In the genomic region with DNA sequence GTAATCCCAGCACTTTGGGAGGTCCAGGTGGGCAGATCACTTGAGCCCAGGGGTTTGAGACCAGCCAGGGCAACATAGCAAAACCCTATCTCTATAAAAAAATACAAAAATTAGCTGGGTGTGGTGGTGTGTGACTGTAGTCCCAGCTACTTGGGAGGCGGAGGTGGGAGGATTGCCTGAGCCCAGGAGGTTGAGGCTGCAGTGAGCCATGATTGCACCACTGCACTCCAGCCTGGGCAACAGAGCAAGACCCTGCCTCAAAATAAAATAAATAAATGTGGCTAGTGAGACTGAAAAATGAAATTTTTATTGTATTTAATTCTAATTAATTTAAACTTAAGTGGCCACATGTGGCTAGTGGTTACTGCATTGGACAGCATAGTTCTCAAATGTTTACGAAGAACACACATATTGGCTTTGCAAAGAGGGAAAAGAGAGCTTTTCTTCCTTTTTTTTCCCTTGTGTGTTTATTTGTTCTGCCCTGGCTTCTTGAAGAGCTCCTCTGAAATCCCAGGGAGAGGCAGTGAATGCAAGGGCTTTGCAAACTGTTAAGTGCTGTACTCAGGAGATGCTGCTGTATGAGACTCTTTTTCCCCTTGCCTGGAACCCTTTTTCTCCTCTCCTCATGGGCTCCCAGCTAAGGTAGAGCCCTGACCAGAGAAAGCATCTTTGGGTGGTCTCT, we compare ENCODE assay signal across 22 cellular contexts. TPM values are rescaled to one million over a fixed set of nuclear protein-coding genes. Genes with fewer than 3 reads are reported as not detected.
DNase-seq lines count a peak whose midpoint lies in the region; ATAC-seq, FAIRE-seq and TF ChIP-seq lines count a peak whose summit lies in the region.
"Had no signal": no experiment of that assay in that cellular context is flagged by ENCODE, and none has a peak within 500 bp of the region (broad histone marks: within the 10 kb centered on the region; RNA-seq: fewer than 3 reads in every experiment).

No MANE protein-coding gene starts in this region.

- H3K27me3 ChIP-seq in CD4-positive, alpha-beta T cell (ENCODE audit: control insufficient read depth, insufficient read depth, low read length) = no peaks in the 10 kb centered on the region
- H3K27me3 ChIP-seq in naive thymus-derived CD4-positive, alpha-beta T cell (ENCODE audit: control insufficient read depth in 2 of 2, insufficient read depth in 2 of 2, low read length in 2 of 2) = no peaks in the 10 kb centered on the region
- H3K27me3 ChIP-seq: MG63 had no signal

- CTCF ChIA-PET in A549 (lab: Yijun Ruan, JAX) = interaction anchor here (1.1 to 15.0 kb wide), 6 partner anchors 8 to 136 kb away, joined by 5 to 699 read pairs (median 16); a partner anchor contains a TSS
- CTCF ChIA-PET in CD4-positive, alpha-beta T cell (lab: Charles Lee) = interaction anchor here (1.1 to 3.9 kb wide), 3 partner anchors 77 to 93 kb away, joined by 3 to 81 read pairs (median 4); a partner anchor contains a TSS
- CTCF ChIA-PET in WTC11 (lab: Charles Lee) = interaction anchor here (0.7 to 6.9 kb wide), 5 partner anchors 12 to 87 kb away, joined by 3 to 341 read pairs (median 10); a partner anchor contains a TSS
- CTCF ChIA-PET in naive thymus-derived CD4-positive, alpha-beta T cell (lab: Charles Lee) = interaction anchor here (0.6 to 19.2 kb wide), 7 partner anchors 13 to 1009 kb away, joined by 3 to 643 read pairs (median 17); a partner anchor contains a TSS
- CTCF ChIA-PET in activated CD4-positive, alpha-beta T cell treated with anti-CD3 and anti-CD28 coated beads, Interleukin-2, amount 10 ng/mL, durations not matched to agents 7 days and 5 days (lab: Charles Lee) = interaction anchor here (1.2 to 3.2 kb wide), 6 partner anchors 12 to 87 kb away, joined by 3 to 30 read pairs (median 4); no protein-coding TSS in a partner anchor

- ATAC-seq in A549 = no peak
- ATAC-seq in CD4-positive, alpha-beta T cell (ENCODE audit: poor library complexity) = no peak
- ATAC-seq in WTC11 = no peak
- ATAC-seq in naive thymus-derived CD4-positive, alpha-beta T cell = no peak
- ATAC-seq in HG02973 (IDR thresholded peaks at IDR 0.05; ENCODE audit: unreplicated experiment) = no peak
- ATAC-seq: GM23338 had no signal

- intact Hi-C loops in CD4-positive, alpha-beta T cell (cut with DNase I, micrococcal nuclease) = loop anchor here in 1 of 2 experiments (1.0 to 5.0 kb wide), 2 partner anchors 12 to 40 kb away; no protein-coding TSS in a partner anchor
- intact Hi-C loops in naive thymus-derived CD4-positive, alpha-beta T cell (cut with micrococcal nuclease) = no loop called here

- WGBS in A549 (ENCODE audit: missing lambda C conversion rate) = 90% methylated on average over 2 of the region's 2 CpGs

- TF ChIP-seq CTCF in A549 (IDR thresholded peaks at IDR 0.05) (no peak), WTC11 (IDR thresholded peaks at IDR 0.05) (no peak)
- TF ChIP-seq CTCF in CD4-positive, alpha-beta T cell (IDR thresholded peaks at IDR 0.05) = no peak

- no peak overlapping the region for H3K4me2 ChIP-seq in A549
- H3K4me2 ChIP-seq: GM23338 had no signal

- H3K4me3 ChIP-seq in A549 = no peak overlapping the region
- no peak overlapping the region for H3K4me3 ChIP-seq in naive thymus-derived CD4-positive, alpha-beta T cell (ENCODE audit: low read length)
- H3K4me3 ChIP-seq: GM23338, MG63 had no signal

- no peaks in the 10 kb centered on the region for H3K27me3 Mint-ChIP-seq in CD4-positive, alpha-beta T cell
- H3K27me3 Mint-ChIP-seq in WTC11 (ENCODE audit: low read depth) = no peaks in the 10 kb centered on the region; the same call in 1 of the 2 replicates
- H3K27me3 Mint-ChIP-seq in naive thymus-derived CD4-positive, alpha-beta T cell = no peaks in the 10 kb centered on the region
- no peaks in the 10 kb centered on the region for H3K27me3 Mint-ChIP-seq in activated CD4-positive, alpha-beta T cell treated with anti-CD3 and anti-CD28 coated beads, Interleukin-2, amount 10 ng/mL, durations not matched to agents 7 days and 5 days
- H3K27me3 Mint-ChIP-seq: CD4-positive, alpha-beta memory T cell had no signal

- peaks cover 36% of the 10 kb centered on the region for H3K4me1 ChIP-seq in A549
- peaks cover 0 to 19% of the 10 kb centered on the region in 2 donors for H3K4me1 ChIP-seq in naive thymus-derived CD4-positive, alpha-beta T cell (ENCODE audit: control insufficient read depth in 2 of 2, insufficient read depth in 2 of 2, low read length in 2 of 2)

- TF ChIP-seq POLR2A in A549 (IDR thresholded peaks at IDR 0.05; ENCODE audit: low read length) = no peak

- no peaks in the 10 kb centered on the region for H3K9me3 ChIP-seq in A549
- no peaks in the 10 kb centered on the region for H3K9me3 ChIP-seq in CD4-positive, alpha-beta T cell (ENCODE audit: control insufficient read depth, low read length)
- H3K9me3 ChIP-seq in naive thymus-derived CD4-positive, alpha-beta T cell (ENCODE audit: control insufficient read depth in 2 of 3, low read length in 3 of 3) = no peaks in the 10 kb centered on the region
- H3K9me3 ChIP-seq: MG63 had no signal

- H3K4me1 Mint-ChIP-seq in CD4-positive, alpha-beta T cell (ENCODE audit: low read depth) = peaks cover 51% of the 10 kb centered on the region
- H3K4me1 Mint-ChIP-seq in WTC11 = peaks cover 28% of the 10 kb centered on the region
- peaks cover 26 to 70% (median 57%) of the 10 kb centered on the region in 7 donors for H3K4me1 Mint-ChIP-seq in naive thymus-derived CD4-positive, alpha-beta T cell
- H3K4me1 Mint-ChIP-seq in activated CD4-positive, alpha-beta T cell treated with anti-CD3 and anti-CD28 coated beads, Interleukin-2, amount 10 ng/mL, durations not matched to agents 7 days and 5 days = peaks cover 44% of the 10 kb centered on the region

- H3K4me3 Mint-ChIP-seq in CD4-positive, alpha-beta T cell = no peak overlapping the region
- no peak overlapping the region for H3K4me3 Mint-ChIP-seq in WTC11
- no peak overlapping the region for H3K4me3 Mint-ChIP-seq in naive thymus-derived CD4-positive, alpha-beta T cell
- H3K4me3 Mint-ChIP-seq in activated CD4-positive, alpha-beta T cell treated with anti-CD3 and anti-CD28 coated beads, Interleukin-2, amount 10 ng/mL, durations not matched to agents 7 days and 5 days = no peak overlapping the region
- H3K4me3 Mint-ChIP-seq: CD4-positive, alpha-beta memory T cell; GM23338; T-helper 1 cell treated with Interleukin-12 subunit alpha and Interleukin-12 subunit beta and Interleukin-4 antibody, amounts not matched to agents 30 μg/mL and 1 μg/mL, for 36 hours had no signal

- H3K36me3 ChIP-seq in naive thymus-derived CD4-positive, alpha-beta T cell (ENCODE audit: control insufficient read depth in 2 of 3, insufficient read depth in 3 of 3, low read length in 3 of 3) = no peaks in the 10 kb centered on the region
- H3K36me3 ChIP-seq: MG63 had no signal

- peak overlapping the region; percentile 45 to 91 for H3K27ac ChIP-seq in A549
- no peak overlapping the region for H3K27ac ChIP-seq in CD4-positive, alpha-beta T cell (ENCODE audit: low read depth, low read length)
- H3K27ac ChIP-seq in naive thymus-derived CD4-positive, alpha-beta T cell (ENCODE audit: low read depth, low read length) = no peak overlapping the region

- H3K36me3 Mint-ChIP-seq in CD4-positive, alpha-beta T cell (ENCODE audit: low read depth) = peaks cover 14% of the 10 kb centered on the region
- no peaks in the 10 kb centered on the region for H3K36me3 Mint-ChIP-seq in WTC11
- peaks cover 0 to 7% (median 0%) of the 10 kb centered on the region in 5 donors for H3K36me3 Mint-ChIP-seq in naive thymus-derived CD4-positive, alpha-beta T cell
- H3K36me3 Mint-ChIP-seq in activated CD4-positive, alpha-beta T cell treated with anti-CD3 and anti-CD28 coated beads, Interleukin-2, amount 10 ng/mL, durations not matched to agents 7 days and 5 days (ENCODE audit: low read depth) = no peaks in the 10 kb centered on the region

- DNase-seq in A549 (ENCODE audit: low read depth in 1 of 2, low spot score in 1 of 2) (no peak), WTC11 (ENCODE audit: low spot score) (no peak), RPMI8226 (no peak), COLO668 (lab: John Stamatoyannopoulos, UW; ENCODE audit: unreplicated experiment) (no peak)
- DNase-seq in CD4-positive, alpha-beta T cell = no peak
- DNase-seq in naive thymus-derived CD4-positive, alpha-beta T cell = no peak
- DNase-seq in activated CD4-positive, alpha-beta T cell treated with anti-CD3 and anti-CD28 coated beads, Interleukin-2, amount 10 ng/mL, durations not matched to agents 7 days and 5 days = no peak
- DNase-seq: CD4-positive, alpha-beta memory T cell; DND-41; HCEC 1CT; Kasumi-1; MG63; NCI-H2029 treated with DMSO at 0.1 percent for 48 hours; NCI-H226; NCI-H524; NCI-H774; Right ventricle myocardium superior had no signal

- TF ChIP-seq RAD21 in A549 (conservative IDR thresholded peaks at IDR 0.05 in 1 of 2, IDR thresholded peaks at IDR 0.05 in 1 of 2) = no peak

- POLR2A ChIA-PET in A549 (lab: Yijun Ruan, JAX) (no interaction called here), WTC11 (lab: Charles Lee) (interaction anchor here (1.7 kb wide), 1 partner anchor 77 kb away, joined by 6 read pairs; no protein-coding TSS in a partner anchor)
- POLR2A ChIA-PET in CD4-positive, alpha-beta T cell (lab: Charles Lee) = interaction anchor here (0.9 to 14.9 kb wide), 4 partner anchors 12 to 77 kb away, joined by 4 to 314 read pairs (median 4); a partner anchor contains a TSS
- POLR2A ChIA-PET in naive thymus-derived CD4-positive, alpha-beta T cell (lab: Charles Lee) = interaction anchor here (0.6 to 18.0 kb wide), 8 partner anchors 13 to 81 kb away, joined by 3 to 559 read pairs (median 8); a partner anchor contains a TSS
- POLR2A ChIA-PET in activated CD4-positive, alpha-beta T cell treated with anti-CD3 and anti-CD28 coated beads, Interleukin-2, amount 10 ng/mL, durations not matched to agents 7 days and 5 days (lab: Charles Lee) = no interaction called here

- FAIRE-seq in A549 (lab: Jason Lieb, UNC) = no peak
- FAIRE-seq: GM12892, GM18507 had no signal

- TF ChIP-seq EP300 in A549 (IDR thresholded peaks at IDR 0.05) = no peak

- H3K27ac Mint-ChIP-seq in CD4-positive, alpha-beta T cell = peak overlapping the region; percentile 57
- H3K27ac Mint-ChIP-seq in WTC11 = no peak overlapping the region
- peak overlapping the region in 6 of 9 donors; percentile 16 to 82 (median 76) for H3K27ac Mint-ChIP-seq in naive thymus-derived CD4-positive, alpha-beta T cell
- H3K27ac Mint-ChIP-seq in activated CD4-positive, alpha-beta T cell treated with anti-CD3 and anti-CD28 coated beads, Interleukin-2, amount 10 ng/mL, durations not matched to agents 7 days and 5 days = no peak overlapping the region
- H3K27ac Mint-ChIP-seq: GM23338; T-helper 1 cell treated with Interleukin-12 subunit alpha and Interleukin-12 subunit beta and Interleukin-4 antibody, amounts not matched to agents 30 μg/mL and 1 μg/mL, for 36 hours had no signal

- H3K9me3 Mint-ChIP-seq in CD4-positive, alpha-beta T cell = no peaks in the 10 kb centered on the region
- no peaks in the 10 kb centered on the region for H3K9me3 Mint-ChIP-seq in WTC11
- no peaks in the 10 kb centered on the region for H3K9me3 Mint-ChIP-seq in naive thymus-derived CD4-positive, alpha-beta T cell
- no peaks in the 10 kb centered on the region for H3K9me3 Mint-ChIP-seq in activated CD4-positive, alpha-beta T cell treated with anti-CD3 and anti-CD28 coated beads, Interleukin-2, amount 10 ng/mL, durations not matched to agents 7 days and 5 days
- H3K9me3 Mint-ChIP-seq: CD4-positive, alpha-beta memory T cell; GM23338; T-helper 1 cell treated with Interleukin-12 subunit alpha and Interleukin-12 subunit beta and Interleukin-4 antibody, amounts not matched to agents 30 μg/mL and 1 μg/mL, for 36 hours had no signal

RNA-seq across cellular contexts. Expression of a gene that starts 59.0 kb away (rescaled TPM):
- polyA plus RNA-seq in A549 (2011; rRNA removed) (979 and 1,292 TPM in 2 replicates), A549 (2017; fragmentation: RNase III; extraction: RNeasy Plus Mini Kit Qiagen cat#74134 plus additional on column Dnase treatment) (1,260 to 1,335 TPM (median 1,329 TPM) in 3 replicates)
- 858 and 1,073 TPM in 2 replicates for polyA plus RNA-seq in A549 (2012; cell fraction: cytosol; rRNA removed)
- polyA plus RNA-seq in A549 (2012; cell fraction: nucleus; rRNA removed) = 136 and 263 TPM in 2 replicates
- 305 and 306 TPM in 2 replicates for polyA minus RNA-seq in A549 (2011; rRNA and poly(A)+ RNA removed)
- total RNA-seq in CD4-positive, alpha-beta T cell = 1,000 to 10,000 TPM; 2,191 to 2,374 TPM
- 1,406 to 1,500 TPM (median 1,442 TPM) in 3 replicates for total RNA-seq in WTC11 (2021)
- 1,000 to 10,000 TPM; 1,206 to 2,420 (median 2,172) TPM for total RNA-seq in naive thymus-derived CD4-positive, alpha-beta T cell
- polyA plus RNA-seq in naive thymus-derived CD4-positive, alpha-beta T cell = 1,000 to 10,000 TPM; 1,567 to 2,009 TPM
- 1,000 to 10,000 TPM; 1,078 to 1,188 TPM for total RNA-seq in activated CD4-positive, alpha-beta T cell treated with anti-CD3 and anti-CD28 coated beads, Interleukin-2, amount 10 ng/mL, durations not matched to agents 7 days and 5 days

Comparison
In these comparisons a context has a peak if more than half of its experiments do, and no peak if none do; other contexts are left out.
1. H3K27ac ChIP-seq: peak in A549 (2 of 2); none in CD4-positive, alpha-beta T cell (single experiment) and naive thymus-derived CD4-positive, alpha-beta T cell (single experiment).
2. H3K27ac Mint-ChIP-seq: peak in CD4-positive, alpha-beta T cell (single experiment) and naive thymus-derived CD4-positive, alpha-beta T cell (6 of 9); none in WTC11 (single experiment) and activated CD4-positive, alpha-beta T cell treated with anti-CD3 and anti-CD28 coated beads, Interleukin-2, amount 10 ng/mL, durations not matched to agents 7 days and 5 days (single experiment).
3. POLR2A ChIA-PET loops: an anchor here in CD4-positive, alpha-beta T cell (0.9 to 14.9 kb wide), WTC11 (1.7 kb wide) and naive thymus-derived CD4-positive, alpha-beta T cell (0.6 to 18.0 kb wide); none called in A549 and activated CD4-positive, alpha-beta T cell treated with anti-CD3 and anti-CD28 coated beads, Interleukin-2, amount 10 ng/mL, durations not matched to agents 7 days and 5 days.